Comparison of ENCODE assay signal across 14 cellular contexts in the genomic region with DNA sequence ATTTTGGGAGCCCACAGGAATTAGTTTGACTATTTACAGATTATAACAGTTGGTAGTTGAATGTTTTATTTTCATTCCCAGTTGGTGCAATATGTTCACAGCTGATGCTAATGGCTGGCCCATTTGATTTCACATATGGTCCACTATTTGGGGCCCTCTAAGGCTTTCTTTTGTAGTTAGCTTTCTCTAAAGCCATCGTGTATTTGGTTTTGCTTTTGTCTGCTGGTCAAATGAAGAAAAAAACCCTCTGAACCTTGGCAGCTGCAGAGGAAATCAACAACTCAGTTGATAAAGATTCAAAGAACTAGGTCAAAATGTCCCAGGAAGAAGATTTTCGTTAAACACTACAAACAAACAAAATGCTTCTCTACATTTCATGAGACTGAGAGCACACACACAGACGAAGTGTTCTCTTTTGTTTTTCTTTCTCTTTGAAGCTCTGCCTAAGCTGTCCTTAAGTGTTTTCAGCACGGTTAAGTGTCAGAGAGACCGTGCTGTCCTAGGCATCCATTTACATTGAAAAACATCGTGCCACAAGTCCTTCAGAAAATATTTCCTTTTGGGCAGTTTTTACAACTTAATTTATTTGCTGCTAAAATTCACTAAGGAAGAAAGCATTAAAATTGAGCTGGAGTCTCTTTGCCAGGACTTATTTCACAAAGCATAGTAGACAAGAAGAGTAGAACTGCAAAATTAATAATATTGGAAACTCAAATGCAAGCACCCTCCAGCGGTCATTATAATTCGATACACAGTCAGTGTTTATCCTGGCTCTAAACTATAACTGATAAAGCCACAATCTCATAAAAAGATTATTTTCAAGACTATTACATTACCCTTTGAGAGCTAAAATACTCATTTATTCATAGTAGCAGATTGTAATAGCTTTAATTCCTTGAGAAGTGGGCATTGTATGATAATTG.
DNase-seq lines count a peak whose midpoint lies in the region; ATAC-seq and TF ChIP-seq lines count a peak whose summit lies in the region.
"Had no signal": no experiment of that assay in that cellular context is flagged by ENCODE, and none has a peak within 500 bp of the region (broad histone marks: within the 10 kb centered on the region; RNA-seq: fewer than 3 reads in every experiment).

No MANE protein-coding gene starts in this region.

- peak overlapping the region; percentile 48 for H3K27ac ChIP-seq in mesodermal cell (ENCODE audit: low read depth, low read length, severe bottlenecking)
- H3K27ac ChIP-seq: sigmoid colon had no signal

- no peaks in the 10 kb centered on the region for H3K4me1 Mint-ChIP-seq in stimulated activated naive B cell treated with anti-CD40 and anti-IgM and Interleukin-4, amounts not matched to agents 10 μg/mL and 1 μg/mL and 100 μg/mL, for 72 hours
- H3K4me1 Mint-ChIP-seq in CD14-positive monocyte: no peaks in the 10 kb centered on the region
- H3K4me1 Mint-ChIP-seq in mesothelial cell of epicardium: peaks cover 5% of the 10 kb centered on the region
- H3K4me1 Mint-ChIP-seq: CD4-positive, CD25-positive, alpha-beta regulatory T cell; naive thymus-derived CD4-positive, alpha-beta T cell had no signal

- H3K4me3 Mint-ChIP-seq in stimulated activated naive B cell treated with anti-CD40 and anti-IgM and Interleukin-4, amounts not matched to agents 10 μg/mL and 1 μg/mL and 100 μg/mL, for 72 hours: no peak overlapping the region
- H3K4me3 Mint-ChIP-seq in CD14-positive monocyte: no peak overlapping the region
- H3K4me3 Mint-ChIP-seq in mesothelial cell of epicardium: no peak overlapping the region
- H3K4me3 Mint-ChIP-seq: activated naive CD8-positive, alpha-beta T cell; CD4-positive, CD25-positive, alpha-beta regulatory T cell; naive thymus-derived CD4-positive, alpha-beta T cell had no signal

- intact Hi-C loops in CD14-positive monocyte (cut with micrococcal nuclease): no loop called here

- no peak overlapping the region for H3K4me3 ChIP-seq in mesodermal cell (ENCODE audit: extremely low read depth, insufficient read depth, low read length, poor library complexity, severe bottlenecking)
- H3K4me3 ChIP-seq: HAP-1 had no signal

- WGBS in mesodermal cell (ENCODE audit: insufficient coverage in 2 of 2), 2 experiments: 32 to 42% methylated on average over 5 to 8 of the region's 8 CpGs

- no peak for TF ChIP-seq CTCF in CD14-positive monocyte (IDR thresholded peaks at IDR 0.05)
- no peak for TF ChIP-seq CTCF in mesothelial cell of epicardium (IDR thresholded peaks at IDR 0.05; ENCODE audit: unreplicated experiment)

- no peak for ATAC-seq in stimulated activated naive B cell treated with anti-CD40 and anti-IgM and Interleukin-4, amounts not matched to agents 10 μg/mL and 1 μg/mL and 100 μg/mL, for 72 hours (replicated peaks)
- ATAC-seq: naive thymus-derived CD4-positive, alpha-beta T cell had no signal

- no peak overlapping the region for H3K27ac Mint-ChIP-seq in stimulated activated naive B cell treated with anti-CD40 and anti-IgM and Interleukin-4, amounts not matched to agents 10 μg/mL and 1 μg/mL and 100 μg/mL, for 72 hours
- H3K27ac Mint-ChIP-seq in CD14-positive monocyte (no peak overlapping the region), mesothelial cell of epicardium (no peak overlapping the region)
- H3K27ac Mint-ChIP-seq: activated naive CD8-positive, alpha-beta T cell; CD4-positive, CD25-positive, alpha-beta regulatory T cell; naive thymus-derived CD4-positive, alpha-beta T cell had no signal

- peaks cover 3 to 4% of the 10 kb centered on the region in 2 donors for H3K9me3 Mint-ChIP-seq in stimulated activated naive B cell treated with anti-CD40 and anti-IgM and Interleukin-4, amounts not matched to agents 10 μg/mL and 1 μg/mL and 100 μg/mL, for 72 hours
- H3K9me3 Mint-ChIP-seq in CD14-positive monocyte: peaks cover 0 to 5% (median 2%) of the 10 kb centered on the region in 7 donors
- H3K9me3 Mint-ChIP-seq in mesothelial cell of epicardium: peaks cover 19% of the 10 kb centered on the region

- H3K27me3 Mint-ChIP-seq in stimulated activated naive B cell treated with anti-CD40 and anti-IgM and Interleukin-4, amounts not matched to agents 10 μg/mL and 1 μg/mL and 100 μg/mL, for 72 hours: no peaks in the 10 kb centered on the region
- H3K27me3 Mint-ChIP-seq in CD14-positive monocyte (ENCODE audit: low read depth in 3 of 3): peaks cover 0 to 3% (median 0%) of the 10 kb centered on the region in 3 donors
- no peaks in the 10 kb centered on the region for H3K27me3 Mint-ChIP-seq in mesothelial cell of epicardium (ENCODE audit: low read depth)
- H3K27me3 Mint-ChIP-seq: activated naive CD8-positive, alpha-beta T cell; CD4-positive, CD25-positive, alpha-beta regulatory T cell; naive thymus-derived CD4-positive, alpha-beta T cell had no signal

- no peaks in the 10 kb centered on the region for H3K4me1 ChIP-seq in mesodermal cell (ENCODE audit: control insufficient read depth, insufficient read depth, low read length, poor library complexity, severe bottlenecking)
- H3K4me1 ChIP-seq: sigmoid colon had no signal

- no peaks in the 10 kb centered on the region for H3K36me3 Mint-ChIP-seq in stimulated activated naive B cell treated with anti-CD40 and anti-IgM and Interleukin-4, amounts not matched to agents 10 μg/mL and 1 μg/mL and 100 μg/mL, for 72 hours
- H3K36me3 Mint-ChIP-seq in CD14-positive monocyte (no peaks in the 10 kb centered on the region), mesothelial cell of epicardium (no peaks in the 10 kb centered on the region)
- H3K36me3 Mint-ChIP-seq: activated naive CD8-positive, alpha-beta T cell; CD4-positive, CD25-positive, alpha-beta regulatory T cell; naive thymus-derived CD4-positive, alpha-beta T cell had no signal

- H3K9me3 ChIP-seq in mesodermal cell (ENCODE audit: control insufficient read depth, low read length): no peaks in the 10 kb centered on the region
- H3K9me3 ChIP-seq: HAP-1, sigmoid colon had no signal

- H3K36me3 ChIP-seq in mesodermal cell (ENCODE audit: control insufficient read depth, insufficient read depth, low read length): no peaks in the 10 kb centered on the region
- H3K36me3 ChIP-seq: HAP-1, sigmoid colon had no signal

- DNase-seq in DMS79 treated with DMSO at 0.1 percent for 48 hours (lab: John Stamatoyannopoulos, UW) (peak; percentile 72), NCI-H1930 (lab: John Stamatoyannopoulos, UW) (peak; percentile 30 to 69), cerebellum (ENCODE audit: low spot score) (peak; percentile 63), CD14-positive monocyte (ENCODE audit: low spot score) (no peak), mesothelial cell of epicardium (ENCODE audit: low spot score in 2 of 2, unreplicated experiment in 2 of 2) (no peak)
- no peak for DNase-seq in stimulated activated naive B cell treated with anti-CD40 and anti-IgM and Interleukin-4, amounts not matched to agents 10 μg/mL and 1 μg/mL and 100 μg/mL, for 72 hours
- DNase-seq in activated CD4-positive, alpha-beta T cell treated with anti-CD3 and anti-CD28 coated beads, Interleukin-2, amount 50 U/mL, for 4 hours: no peak
- DNase-seq: CD4-positive, CD25-positive, alpha-beta regulatory T cell; dermis blood vessel endothelial cell; naive thymus-derived CD4-positive, alpha-beta T cell; sigmoid colon had no signal

Comparison
In these comparisons a context has a peak if more than half of its experiments do, and no peak if none do; other contexts are left out.
1. DNase-seq: peak in DMS79 treated with DMSO at 0.1 percent for 48 hours (single experiment), NCI-H1930 (2 of 2) and cerebellum (single experiment); none in stimulated activated naive B cell treated with anti-CD40 and anti-IgM and Interleukin-4, amounts not matched to agents 10 μg/mL and 1 μg/mL and 100 μg/mL, for 72 hours (single experiment), CD14-positive monocyte (single experiment), mesothelial cell of epicardium (0 of 2) and activated CD4-positive, alpha-beta T cell treated with anti-CD3 and anti-CD28 coated beads, Interleukin-2, amount 50 U/mL, for 4 hours (0 of 2).